18 cellular contexts compared by ENCODE assay signal in the genomic region with DNA sequence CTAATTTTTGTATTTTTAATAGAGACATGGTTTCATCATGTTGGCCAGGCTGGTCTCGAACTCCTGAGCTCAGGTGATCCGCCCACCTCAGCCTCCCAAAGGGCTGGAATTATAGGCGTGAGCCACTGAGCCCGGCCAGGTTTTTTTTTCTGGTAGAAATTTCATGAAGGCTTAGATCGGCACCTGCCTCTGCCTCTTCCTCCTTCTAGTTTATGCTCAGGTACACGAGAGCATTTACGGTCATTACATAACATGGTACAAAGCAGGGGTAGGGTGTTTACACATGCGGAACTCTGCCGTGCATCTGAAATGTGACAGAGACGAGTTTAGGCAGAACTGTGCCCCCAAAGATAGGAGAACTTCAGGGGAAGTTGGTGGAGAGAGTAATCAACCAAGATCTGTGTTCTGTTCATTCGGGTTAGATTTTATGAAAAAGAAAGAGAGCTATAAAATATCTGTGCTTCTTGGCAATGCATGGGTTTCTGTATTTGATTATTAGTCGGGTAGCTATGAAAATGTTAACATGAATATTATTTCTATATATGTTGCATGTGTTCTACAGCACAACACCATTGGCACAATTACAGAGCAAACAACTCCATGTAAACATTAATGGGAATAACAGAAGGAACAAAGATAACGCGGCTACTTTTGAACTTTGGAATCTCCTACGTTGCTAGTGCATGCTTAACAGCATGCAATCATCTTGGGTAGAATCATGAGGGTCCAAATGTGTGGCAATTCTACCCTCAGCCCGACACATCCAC. TPM values are rescaled to one million over a fixed set of nuclear protein-coding genes. Genes with fewer than 3 reads are reported as not detected.
DNase-seq lines count a peak whose midpoint lies in the region; ATAC-seq lines count a peak whose summit lies in the region.
"Had no signal": no experiment of that assay in that cellular context is flagged by ENCODE, and none has a peak within 500 bp of the region (broad histone marks: within the 10 kb centered on the region; RNA-seq: fewer than 3 reads in every experiment).

No MANE protein-coding gene starts in this region.

- ATAC-seq in GM18511 (IDR thresholded peaks at IDR 0.05; ENCODE audit: unreplicated experiment), result no peak
- no peak for ATAC-seq in stimulated activated naive CD8-positive, alpha-beta T cell treated with anti-CD3 and anti-CD28 coated beads, Interleukin-15, amount 100 ng/mL, for 72 hours
- ATAC-seq: GM12878, HCT116 had no signal

- DNase-seq in NCI-H748 (lab: John Stamatoyannopoulos, UW; ENCODE audit: unreplicated experiment) (peak; percentile 26), NCI-H748 treated with DMSO at 0.1 percent for 48 hours (lab: John Stamatoyannopoulos, UW) (no peak), immature natural killer cell (no peak), cortex of kidney (lab: John Stamatoyannopoulos, UW) (no peak)
- DNase-seq in stimulated activated naive CD8-positive, alpha-beta T cell treated with anti-CD3 and anti-CD28 coated beads, Interleukin-15, amount 100 ng/mL, for 72 hours, result no peak
- DNase-seq: 8988T, DMS79, GM23248, NCI-H1092, NCI-H2227 treated with DMSO at 0.1 percent for 48 hours, NCI-H69, SHP77 treated with DMSO at 0.1 percent for 48 hours had no signal

- H3K27me3 ChIP-seq in duodenal mucosa (ENCODE audit: control insufficient read depth in 1 of 2, insufficient read depth in 2 of 2, low read length in 2 of 2), result no peaks in the 10 kb centered on the region
- no peaks in the 10 kb centered on the region for H3K27me3 ChIP-seq in mucosa of stomach (ENCODE audit: control insufficient read depth, insufficient read depth, low read length)
- H3K27me3 ChIP-seq: BLaER1 treated with 17β-estradiol and CSF1 and Interleukin-3, amounts not matched to agents 10 nM and 100 nM had no signal

- H3K36me3 ChIP-seq in duodenal mucosa (ENCODE audit: control insufficient read depth in 1 of 2, insufficient read depth in 2 of 2, low read length in 2 of 2), result no peaks in the 10 kb centered on the region
- H3K36me3 ChIP-seq in mucosa of stomach (ENCODE audit: control insufficient read depth, insufficient read depth, low read length), result no peaks in the 10 kb centered on the region
- H3K36me3 ChIP-seq: BLaER1 treated with 17β-estradiol and CSF1 and Interleukin-3, amounts not matched to agents 10 nM and 100 nM had no signal

- H3K27me3 Mint-ChIP-seq in stimulated activated naive CD8-positive, alpha-beta T cell treated with anti-CD3 and anti-CD28 coated beads, Interleukin-15, amount 100 ng/mL, for 72 hours, result peaks cover 5% of the 10 kb centered on the region
- peaks cover 0 to 12% (median 6%) of the 10 kb centered on the region in 3 donors for H3K27me3 Mint-ChIP-seq in immature natural killer cell (ENCODE audit: low read depth in 3 of 3)

- peaks cover 0 to 9% of the 10 kb centered on the region in 2 donors for H3K4me1 ChIP-seq in duodenal mucosa (ENCODE audit: control insufficient read depth in 1 of 2, insufficient read depth in 2 of 2, low read length in 2 of 2)
- peaks cover 5% of the 10 kb centered on the region for H3K4me1 ChIP-seq in mucosa of stomach (ENCODE audit: control insufficient read depth, insufficient read depth, low read length)

- no peaks in the 10 kb centered on the region for H3K36me3 Mint-ChIP-seq in immature natural killer cell

- H3K27ac Mint-ChIP-seq in stimulated activated naive CD8-positive, alpha-beta T cell treated with anti-CD3 and anti-CD28 coated beads, Interleukin-15, amount 100 ng/mL, for 72 hours, result no peak overlapping the region
- no peak overlapping the region for H3K27ac Mint-ChIP-seq in immature natural killer cell

- H3K9ac ChIP-seq in duodenal mucosa (ENCODE audit: low read depth in 1 of 2, low read length in 2 of 2), result peak overlapping the region in 1 of 2 donors; percentile 32
- H3K9ac ChIP-seq in mucosa of stomach (ENCODE audit: low read length), result peak overlapping the region; percentile 13
- H3K9ac ChIP-seq: BLaER1 treated with 17β-estradiol and CSF1 and Interleukin-3, amounts not matched to agents 10 nM and 100 nM; GM23248 had no signal

- H3K4me3 ChIP-seq in duodenal mucosa (ENCODE audit: low read depth in 1 of 2, low read length in 2 of 2) (peak overlapping the region; percentile 62 to 72), mucosa of stomach (ENCODE audit: low read length) (peak overlapping the region; percentile 7)
- H3K4me3 ChIP-seq: BLaER1 treated with 17β-estradiol and CSF1 and Interleukin-3, amounts not matched to agents 10 nM and 100 nM; GM12878; GM23248 had no signal

- no peak overlapping the region for H3K27ac ChIP-seq in duodenal mucosa (ENCODE audit: low read depth, low read length)
- H3K27ac ChIP-seq: BLaER1 treated with 17β-estradiol and CSF1 and Interleukin-3, amounts not matched to agents 10 nM and 100 nM; GM23248 had no signal

- H3K9me3 Mint-ChIP-seq in stimulated activated naive CD8-positive, alpha-beta T cell treated with anti-CD3 and anti-CD28 coated beads, Interleukin-15, amount 100 ng/mL, for 72 hours, result no peaks in the 10 kb centered on the region
- no peaks in the 10 kb centered on the region for H3K9me3 Mint-ChIP-seq in immature natural killer cell

- H3K4me1 Mint-ChIP-seq in stimulated activated naive CD8-positive, alpha-beta T cell treated with anti-CD3 and anti-CD28 coated beads, Interleukin-15, amount 100 ng/mL, for 72 hours, result no peaks in the 10 kb centered on the region
- peaks cover 0 to 2% of the 10 kb centered on the region in 2 donors for H3K4me1 Mint-ChIP-seq in immature natural killer cell

- H3K4me3 Mint-ChIP-seq in stimulated activated naive CD8-positive, alpha-beta T cell treated with anti-CD3 and anti-CD28 coated beads, Interleukin-15, amount 100 ng/mL, for 72 hours, result no peak overlapping the region
- no peak overlapping the region for H3K4me3 Mint-ChIP-seq in immature natural killer cell

- H3K9me3 ChIP-seq in duodenal mucosa (ENCODE audit: control insufficient read depth in 1 of 2, low read length in 2 of 2) (no peaks in the 10 kb centered on the region), mucosa of stomach (ENCODE audit: control insufficient read depth, low read length) (no peaks in the 10 kb centered on the region)
- H3K9me3 ChIP-seq: BLaER1 treated with 17β-estradiol and CSF1 and Interleukin-3, amounts not matched to agents 10 nM and 100 nM had no signal

RNA-seq across cellular contexts. Expression of a gene that starts 23.6 kb away (rescaled TPM):
- polyA plus RNA-seq in immature natural killer cell, result 10 to 100 TPM; 11.6 to 14.5 (median 13.9) TPM
